In the genomic region with DNA sequence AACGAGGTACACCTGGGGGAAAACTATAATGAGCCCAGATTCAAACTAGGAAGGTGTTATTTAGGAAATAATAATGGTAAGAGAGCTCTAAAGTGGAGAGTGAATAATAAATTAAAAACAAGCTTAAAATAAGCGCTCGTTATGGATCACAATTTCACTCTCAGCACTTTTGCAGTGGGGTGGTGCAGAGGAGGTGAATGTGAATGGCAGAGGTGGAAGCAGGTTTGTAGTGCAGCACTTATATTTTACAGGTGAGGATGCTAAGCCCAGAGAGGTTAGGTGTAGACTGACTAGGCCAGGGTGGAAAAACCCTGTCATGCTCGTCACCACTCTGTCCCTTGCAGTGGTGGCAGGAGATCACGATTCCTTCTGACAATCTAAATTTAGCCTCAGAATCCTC, we compare ENCODE assay signal across 21 cellular contexts. TPM values are rescaled to one million over a fixed set of nuclear protein-coding genes. Genes with fewer than 3 reads are reported as not detected.
DNase-seq lines count a peak whose midpoint lies in the region; ATAC-seq, FAIRE-seq and TF ChIP-seq lines count a peak whose summit lies in the region.
"Had no signal": no experiment of that assay in that cellular context is flagged by ENCODE, and none has a peak within 500 bp of the region (broad histone marks: within the 10 kb centered on the region; RNA-seq: fewer than 3 reads in every experiment).

No MANE protein-coding gene starts in this region.

- H3K36me3 ChIP-seq in OCI-LY3 (replicated peaks; ENCODE audit: low read depth, low read length) (no peaks in the 10 kb centered on the region), Peyer's patch (no peaks in the 10 kb centered on the region)
- H3K36me3 ChIP-seq: BE2C had no signal

- no peak overlapping the region for H3K4me3 Mint-ChIP-seq in memory B cell
- H3K4me3 Mint-ChIP-seq: CD4-positive, CD25-positive, alpha-beta regulatory T cell; CD8-positive, alpha-beta memory T cell; H9 had no signal

- peak overlapping the region; percentile 54 for H3K27ac Mint-ChIP-seq in memory B cell
- H3K27ac Mint-ChIP-seq: CD4-positive, CD25-positive, alpha-beta regulatory T cell; CD8-positive, alpha-beta memory T cell; H9 had no signal

- no peaks in the 10 kb centered on the region for H3K27me3 Mint-ChIP-seq in memory B cell
- H3K27me3 Mint-ChIP-seq: CD4-positive, CD25-positive, alpha-beta regulatory T cell had no signal

- H2AFZ ChIP-seq in OCI-LY3 (ENCODE audit: low read depth, low read length), result no peak overlapping the region

- H3K36me3 Mint-ChIP-seq in memory B cell, result no peaks in the 10 kb centered on the region
- H3K36me3 Mint-ChIP-seq: CD4-positive, CD25-positive, alpha-beta regulatory T cell; CD8-positive, alpha-beta memory T cell had no signal

- H4K20me1 ChIP-seq in OCI-LY3 (ENCODE audit: insufficient read depth, low read length), result no peaks in the 10 kb centered on the region

- H3K4me3 ChIP-seq in OCI-LY3 (ENCODE audit: low read length) (peak overlapping the region; percentile 29; the same call in 1 of the 2 replicates), Peyer's patch (no peak overlapping the region)

- no peak for TF ChIP-seq POLR2A in Peyer's patch (IDR thresholded peaks at IDR 0.05)

- H3K27ac ChIP-seq in OCI-LY3 (ENCODE audit: low read length) (peak overlapping the region; percentile 88), Peyer's patch (no peak overlapping the region)

- H3K79me2 ChIP-seq in OCI-LY3 (ENCODE audit: low read length), result no peaks in the 10 kb centered on the region

- H3K9me3 ChIP-seq in OCI-LY3 (ENCODE audit: insufficient read depth, low read length) (peaks cover 4% of the 10 kb centered on the region; the same call in 1 of the 2 replicates), Peyer's patch (no peaks in the 10 kb centered on the region)
- H3K9me3 ChIP-seq: BE2C had no signal

- ATAC-seq in memory B cell (ENCODE audit: low read depth) (no peak), HG03432 (IDR thresholded peaks at IDR 0.05; ENCODE audit: unreplicated experiment) (no peak)

- H3K4me1 ChIP-seq in OCI-LY3 (ENCODE audit: low read length) (peaks cover 80% of the 10 kb centered on the region), Peyer's patch (no peaks in the 10 kb centered on the region)

- TF ChIP-seq CTCF in OCI-LY3 (IDR thresholded peaks at IDR 0.05; ENCODE audit: low read depth, low read length), result no peak
- TF ChIP-seq CTCF in Peyer's patch (IDR thresholded peaks at IDR 0.05), result no peak

- H3K4me2 ChIP-seq in OCI-LY3 (ENCODE audit: low read length), result peak overlapping the region; percentile 78

- H3K9me3 Mint-ChIP-seq in memory B cell, result no peaks in the 10 kb centered on the region
- H3K9me3 Mint-ChIP-seq: CD4-positive, CD25-positive, alpha-beta regulatory T cell; CD8-positive, alpha-beta memory T cell; H9 had no signal

- peak; percentile 26 for FAIRE-seq in GM18507 (lab: Jason Lieb, UNC)
- FAIRE-seq: A204.1, H1 had no signal

- H3K27me3 ChIP-seq in OCI-LY3 (ENCODE audit: low read depth, low read length) (no peaks in the 10 kb centered on the region), Peyer's patch (no peaks in the 10 kb centered on the region)
- H3K27me3 ChIP-seq: BE2C had no signal

- DNase-seq in GM18507 (ENCODE audit: extremely low spot score, insufficient read length, low read depth) (no peak), memory B cell (ENCODE audit: low spot score in 2 of 2) (no peak), pons (ENCODE audit: low spot score) (no peak), Peyer's patch (no peak)
- DNase-seq: ACHN; C1 segment of cervical spinal cord; CD4-positive, CD25-positive, alpha-beta regulatory T cell; CD8-positive, alpha-beta memory T cell; COR-L47; DMS 273 treated with DMSO at 0.1 percent for 48 hours; DMS53; DND-41; EL; H9 had no signal

- peaks cover 22% of the 10 kb centered on the region for H3K4me1 Mint-ChIP-seq in memory B cell
- H3K4me1 Mint-ChIP-seq: CD4-positive, CD25-positive, alpha-beta regulatory T cell; CD8-positive, alpha-beta memory T cell had no signal

- peak overlapping the region; percentile 62 for H3K9ac ChIP-seq in OCI-LY3 (ENCODE audit: low read length)

RNA-seq across cellular contexts. Expression of gene IL5RA, which starts 22.1 kb away (rescaled TPM):
- total RNA-seq in Peyer's patch, result 1 to 10 TPM in 1 of 4 donors, not detected in 3; 2.1 TPM
- total RNA-seq: G401, H1, H9, HT1080 had no signal

RNA-seq across cellular contexts. Expression of gene TRNT1, which starts 38.7 kb away (rescaled TPM):
- 10 to 100 TPM; 22.6 to 52.0 (median 31.7) TPM for total RNA-seq in Peyer's patch
